Comparison of ENCODE assay signal across 25 cellular contexts in genomic region chr1:3436901-3437300, GRCh38. TPM values are rescaled to one million over a fixed set of nuclear protein-coding genes. Genes with fewer than 3 reads are reported as not detected.
"Had no signal": no experiment of that assay in that cellular context is flagged by ENCODE, and none has a peak within 500 bp of the region (broad histone marks: within the 10 kb centered on the region; RNA-seq: fewer than 3 reads in every experiment).

No MANE protein-coding gene starts in this region.

- H3K4me3 ChIP-seq: left lung, neural progenitor cell, ovary, prostate gland, stomach, testis, thyroid gland, transverse colon, upper lobe of left lung, vagina had no signal

- H3K27me3 ChIP-seq: neural progenitor cell, ovary, testis, thyroid gland, vagina had no signal

- H3K4me3 Mint-ChIP-seq: memory B cell; naive thymus-derived CD8-positive, alpha-beta T cell; nephron; neural progenitor cell; stimulated activated memory B cell treated with anti-CD40 and anti-IgM and Interleukin-4, amounts not matched to agents 10 μg/mL and 1 μg/mL and 100 μg/mL, for 72 hours had no signal

- H3K9me3 Mint-ChIP-seq: memory B cell; nephron; neural progenitor cell; stimulated activated memory B cell treated with anti-CD40 and anti-IgM and Interleukin-4, amounts not matched to agents 10 μg/mL and 1 μg/mL and 100 μg/mL, for 72 hours had no signal

- H2AFZ ChIP-seq: neural progenitor cell had no signal

- DNase-seq: head of caudate nucleus; hippocampal formation; left colon; naive thymus-derived CD8-positive, alpha-beta T cell; ovary; stimulated activated CD4-positive, alpha-beta T cell treated with anti-CD3 and anti-CD28 coated beads, Interleukin-1b, Interleukin-23, amount 100 ng/mL, for 48 hours; stimulated activated CD4-positive, alpha-beta T cell treated with anti-CD3 and anti-CD28 coated beads, Interleukin-2, amount 100 ng/mL, for 48 hours; stimulated activated CD4-positive, alpha-beta T cell treated with anti-CD3 and anti-CD28 coated beads, Interleukin-4, amount 100 ng/mL, for 4 hours; stimulated activated CD8-positive, alpha-beta memory T cell treated with anti-CD3 and anti-CD28 coated beads, Interleukin-4, amount 100 ng/mL, for 48 hours; stimulated activated naive CD4-positive, alpha-beta T cell treated with Interleukin-2 at 50 U/mL for 16 hours; stomach; testis; thyroid gland; transverse colon had no signal

- H3K9ac ChIP-seq: neural progenitor cell had no signal

- H3K36me3 ChIP-seq: left lung, neural progenitor cell, ovary, prostate gland, thyroid gland, transverse colon, vagina had no signal

- H3K4me1 Mint-ChIP-seq: memory B cell; naive thymus-derived CD8-positive, alpha-beta T cell; nephron; stimulated activated memory B cell treated with anti-CD40 and anti-IgM and Interleukin-4, amounts not matched to agents 10 μg/mL and 1 μg/mL and 100 μg/mL, for 72 hours had no signal

- H3K4me2 ChIP-seq: neural progenitor cell had no signal

- H3K27ac ChIP-seq: left lung, neural progenitor cell, ovary, prostate gland, stomach, testis, thyroid gland, transverse colon, upper lobe of left lung, vagina had no signal

- FAIRE-seq: keratinocyte, small intestine had no signal

- H3K27ac Mint-ChIP-seq: memory B cell; naive thymus-derived CD8-positive, alpha-beta T cell; nephron; neural progenitor cell; stimulated activated memory B cell treated with anti-CD40 and anti-IgM and Interleukin-4, amounts not matched to agents 10 μg/mL and 1 μg/mL and 100 μg/mL, for 72 hours had no signal

- H3K36me3 Mint-ChIP-seq: memory B cell; naive thymus-derived CD8-positive, alpha-beta T cell; neural progenitor cell; stimulated activated memory B cell treated with anti-CD40 and anti-IgM and Interleukin-4, amounts not matched to agents 10 μg/mL and 1 μg/mL and 100 μg/mL, for 72 hours had no signal

- H3K9me3 ChIP-seq: left lung, ovary, prostate gland, stomach, testis, thyroid gland, transverse colon, upper lobe of left lung, vagina had no signal

- ATAC-seq: left colon; left lung; naive thymus-derived CD8-positive, alpha-beta T cell; sciatic nerve; stimulated activated memory B cell treated with anti-CD40 and anti-IgM and Interleukin-4, amounts not matched to agents 10 μg/mL and 1 μg/mL and 100 μg/mL, for 72 hours had no signal

- H3K4me1 ChIP-seq: left lung, prostate gland, stomach, testis, thyroid gland, transverse colon, upper lobe of left lung, vagina had no signal

RNA-seq across cellular contexts. Expression of gene ARHGEF16, which starts 17.6 kb away (rescaled TPM):
- total RNA-seq: naive thymus-derived CD8-positive, alpha-beta T cell had no signal
- polyA plus RNA-seq: naive thymus-derived CD8-positive, alpha-beta T cell had no signal
